20 cellular contexts compared by ENCODE assay signal in the genomic region with DNA sequence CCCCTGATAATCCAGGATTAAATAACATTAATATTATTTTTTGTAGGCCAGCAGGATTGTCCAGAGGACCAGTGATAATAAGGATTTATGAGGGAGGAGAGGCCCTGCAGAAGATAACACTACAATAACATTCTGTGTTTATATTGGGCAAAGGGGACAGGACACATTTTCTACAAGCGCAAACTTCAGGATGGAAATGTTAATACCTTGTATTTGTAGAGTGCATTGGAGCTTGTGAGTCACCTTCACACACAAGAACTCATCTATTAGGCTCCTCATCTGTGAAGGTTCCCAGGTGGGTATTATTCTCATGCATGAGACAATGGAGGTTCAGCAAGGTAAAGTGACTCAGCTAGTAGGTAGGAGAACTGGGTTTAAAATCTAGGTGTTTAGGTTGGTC. TPM values are rescaled to one million over a fixed set of nuclear protein-coding genes. Genes with fewer than 3 reads are reported as not detected.
"Had no signal": no experiment of that assay in that cellular context is flagged by ENCODE, and none has a peak within 500 bp of the region (broad histone marks: within the 10 kb centered on the region; RNA-seq: fewer than 3 reads in every experiment).

No MANE protein-coding gene starts in this region.

- H3K27me3 ChIP-seq: ascending aorta, sigmoid colon, testis, vagina had no signal

- H3K4me1 ChIP-seq: ascending aorta, sigmoid colon, vagina had no signal

- DNase-seq: activated gamma-delta T cell treated with Interleukin-2 at 50 U/mL for 16 hours; activated T-cell treated with anti-CD3 and anti-CD28 coated beads, Interleukin-2, amount 50 U/mL, for 1 hour; effector memory CD4-positive, alpha-beta T cell; foreskin melanocyte; kidney glomerular epithelial cell; left ventricle myocardium superior; mucosa of descending colon; occipital lobe; sigmoid colon; stimulated activated CD4-positive, alpha-beta T cell treated with anti-CD3 and anti-CD28 coated beads, Interleukin-15, amount 100 ng/mL, for 24 hours; stimulated activated CD8-positive, alpha-beta memory T cell treated with anti-CD3 and anti-CD28 coated beads, Interleukin-4, amount 100 ng/mL, for 48 hours; stimulated activated naive CD4-positive, alpha-beta T cell; T-helper 9 cell; testis; trophoblast cell had no signal

- H3K36me3 ChIP-seq: ascending aorta, sigmoid colon, vagina had no signal

- FAIRE-seq: colon had no signal

- H3K27ac ChIP-seq: ascending aorta, sigmoid colon, testis, vagina had no signal

- ATAC-seq: left ventricle myocardium superior, mucosa of descending colon had no signal

- H3K4me3 ChIP-seq: ascending aorta, mucosa of descending colon, sigmoid colon, smooth muscle cell, testis, vagina had no signal

- H3K9me3 ChIP-seq: ascending aorta, mucosa of descending colon, testis, vagina had no signal

- H3K4me2 ChIP-seq: smooth muscle cell had no signal

RNA-seq across cellular contexts. Expression of a gene that starts 51.1 kb away (rescaled TPM):
- total RNA-seq: T-helper 1 cell treated with Interleukin-12 subunit alpha and Interleukin-12 subunit beta and Interleukin-4 antibody, amounts not matched to agents 30 ng/mL and 1 ng/mL, for 36 hours had no signal
